8 cellular contexts compared by ENCODE assay signal in the genomic region with DNA sequence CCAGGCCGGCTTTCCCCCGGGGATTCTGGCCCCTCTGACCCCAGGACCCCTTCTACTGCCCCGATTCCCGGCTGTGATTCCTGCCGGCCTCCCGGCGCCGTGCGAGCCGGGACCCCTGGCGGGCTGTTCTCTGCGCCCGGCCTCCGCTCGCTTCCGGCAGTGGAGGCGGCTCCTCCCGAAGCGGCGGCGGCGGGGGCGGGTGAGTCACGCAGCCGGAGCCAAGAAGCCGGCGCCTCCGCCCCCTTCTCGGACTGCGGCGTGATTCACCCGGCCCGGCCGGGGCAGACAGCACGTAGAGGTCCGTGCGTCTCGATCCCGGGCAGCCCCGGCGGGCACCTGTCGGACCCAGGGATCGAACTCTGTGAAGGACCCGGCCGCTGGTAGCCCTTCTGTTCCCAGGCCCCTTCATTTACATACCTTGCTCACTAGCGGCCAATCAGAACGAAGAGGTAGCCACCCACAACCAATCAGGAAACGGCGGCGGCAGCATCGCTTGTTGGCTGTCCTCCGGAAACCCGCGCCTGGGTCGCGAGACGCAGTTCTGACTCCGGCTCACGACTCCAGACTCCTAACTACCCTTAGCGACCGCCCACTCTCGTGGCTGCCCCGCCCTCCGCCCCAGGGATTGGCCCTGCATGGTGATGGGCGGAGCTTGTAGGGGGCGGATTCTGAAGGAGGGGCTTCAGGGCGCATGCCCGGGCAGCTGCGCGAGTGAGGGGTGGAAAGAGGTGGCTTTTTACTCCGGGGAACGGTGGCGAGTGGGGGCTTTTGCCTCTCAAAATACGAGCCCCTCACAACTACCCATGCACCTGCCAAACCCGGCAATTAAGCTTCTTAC.
A peak's percentile ranks its signal among the peaks of the same experiment; 100 is the strongest.
DNase-seq lines count a peak whose midpoint lies in the region; ATAC-seq and TF ChIP-seq lines count a peak whose summit lies in the region.

A gene with protein sequence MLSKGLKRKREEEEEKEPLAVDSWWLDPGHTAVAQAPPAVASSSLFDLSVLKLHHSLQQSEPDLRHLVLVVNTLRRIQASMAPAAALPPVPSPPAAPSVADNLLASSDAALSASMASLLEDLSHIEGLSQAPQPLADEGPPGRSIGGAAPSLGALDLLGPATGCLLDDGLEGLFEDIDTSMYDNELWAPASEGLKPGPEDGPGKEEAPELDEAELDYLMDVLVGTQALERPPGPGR (minus strand): TSS at position 543 of the 838 bp plus-strand sequence. CDS start 2,446 bp downstream, outside the sequence.

- peak; percentile 62 for TF ChIP-seq CTCF in AG09319 (IDR thresholded peaks at IDR 0.05; ENCODE audit: low read depth, low read length)

- in situ Hi-C loops in GM18951 (cut with MboI; ENCODE audit: low sequenced_read_pairs, unreplicated experiment) = no loop called here

- DNase-seq in AG09319 (ENCODE audit: extremely low read depth, low read depth) (peak; percentile 98), NCI-H345 (lab: John Stamatoyannopoulos, UW) (peak; percentile 100), inferior parietal cortex (ENCODE audit: extremely low spot score) (peak; percentile 99)
- peak; percentile 99 to 100 (median 99) for DNase-seq in activated CD4-positive, CD25-positive, alpha-beta regulatory T cell (lab: John Stamatoyannopoulos, UW)
- DNase-seq in central memory CD4-positive, alpha-beta T cell = peak; percentile 100
- peak; percentile 100 for DNase-seq in stimulated activated CD4-positive, alpha-beta T cell treated with anti-CD3 and anti-CD28 coated beads, Interleukin-12 subunit alpha, Interleukin-12 subunit beta, amount 100 ng/mL, for 24 hours (ENCODE audit: low read depth in 2 of 2)

- peak; percentile 82 for ATAC-seq in HG03196 (IDR thresholded peaks at IDR 0.05; ENCODE audit: unreplicated experiment)

- TF ChIP-seq POLR2A in GM18951 (IDR thresholded peaks at IDR 0.05; ENCODE audit: extremely low read depth, insufficient read depth, insufficient read length) = peak; percentile 99

Comparison
In these comparisons a context has a peak if more than half of its experiments do, and no peak if none do; other contexts are left out.
1. Peak in every context shown above with its lines: DNase-seq and ATAC-seq.